8 cellular contexts compared by ENCODE assay signal in the genomic region with DNA sequence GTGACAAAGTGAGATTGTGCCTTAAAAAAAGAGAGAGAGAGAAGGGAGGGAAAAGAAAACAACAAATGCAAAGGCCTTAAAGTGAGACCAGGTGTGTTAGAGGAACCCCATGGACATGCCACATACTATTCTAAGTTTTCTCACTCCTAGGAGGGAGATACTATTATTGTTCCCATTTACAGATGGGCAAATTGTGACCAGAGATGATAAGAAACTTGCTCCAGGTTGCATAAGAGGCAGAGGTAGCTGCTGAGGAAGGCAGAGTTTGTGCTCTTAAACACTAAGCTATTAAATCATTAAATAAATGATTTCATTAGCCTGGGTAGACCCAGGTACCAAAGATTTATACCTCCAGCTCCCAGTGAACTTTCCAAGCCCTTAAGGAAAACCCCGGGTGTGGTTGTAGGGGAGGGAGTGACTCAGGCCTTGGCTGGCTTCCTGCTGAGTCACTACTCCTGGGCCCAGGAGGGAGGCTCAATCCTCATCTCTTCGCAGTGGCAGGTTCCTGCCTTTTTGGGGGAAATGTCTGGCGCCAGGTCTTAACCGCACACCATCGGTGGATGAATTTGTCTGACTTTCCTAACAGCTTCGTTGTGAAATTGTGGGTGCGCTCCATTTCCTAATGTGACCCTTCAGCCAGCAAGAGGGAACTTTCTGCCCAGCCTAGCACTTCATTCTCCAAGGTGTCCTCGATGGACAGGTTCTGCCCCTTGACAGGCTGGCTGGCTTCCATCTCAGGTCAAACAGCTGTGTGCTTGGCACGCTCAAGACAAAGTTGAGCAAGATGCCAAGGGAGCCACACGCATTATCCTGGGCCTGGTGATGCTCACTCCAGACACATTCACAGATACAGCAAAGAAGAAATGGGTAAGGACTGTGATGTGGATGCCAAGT. TPM values are rescaled to one million over a fixed set of nuclear protein-coding genes. Genes with fewer than 3 reads are reported as not detected.
DNase-seq lines count a peak whose midpoint lies in the region; ATAC-seq and TF ChIP-seq lines count a peak whose summit lies in the region.

No MANE protein-coding gene starts in this region.

- peak overlapping the region; percentile 51 for H3K27ac Mint-ChIP-seq in activated T-helper 17 cell treated with anti-CD3 and anti-CD28 coated beads, Interleukin-2, amount 50 U/mL, for 72 hours
- H3K27ac Mint-ChIP-seq in T-helper 17 cell, result no peak overlapping the region

- no peaks in the 10 kb centered on the region for H3K36me3 ChIP-seq in skeletal muscle satellite cell (ENCODE audit: insufficient read depth, low read length)

- peaks cover 21% of the 10 kb centered on the region for H3K4me1 ChIP-seq in skeletal muscle satellite cell (ENCODE audit: control insufficient read depth, insufficient read depth, low read length)

- no peaks in the 10 kb centered on the region for H3K36me3 Mint-ChIP-seq in activated T-helper 17 cell treated with anti-CD3 and anti-CD28 coated beads, Interleukin-2, amount 50 U/mL, for 72 hours (ENCODE audit: low read depth)
- no peaks in the 10 kb centered on the region for H3K36me3 Mint-ChIP-seq in T-helper 17 cell (ENCODE audit: low read depth)

- no peaks in the 10 kb centered on the region for H3K27me3 ChIP-seq in skeletal muscle satellite cell (ENCODE audit: control insufficient read depth, insufficient read depth, low read length)

- intact Hi-C loops in Right ventricle myocardium superior (cut with DNase I), result no loop called here

- no peak for TF ChIP-seq CTCF in LNCaP clone FGC (IDR thresholded peaks at IDR 0.05; ENCODE audit: control insufficient read depth, extremely low read depth, insufficient read depth)

- H3K4me2 ChIP-seq in skeletal muscle satellite cell (ENCODE audit: low read length), result peak overlapping the region; percentile 49

- H3K4me1 Mint-ChIP-seq in activated T-helper 17 cell treated with anti-CD3 and anti-CD28 coated beads, Interleukin-2, amount 50 U/mL, for 72 hours, result peaks cover 13% of the 10 kb centered on the region
- H3K4me1 Mint-ChIP-seq in T-helper 17 cell, result peaks cover 16% of the 10 kb centered on the region

- H3K4me3 Mint-ChIP-seq in activated T-helper 17 cell treated with anti-CD3 and anti-CD28 coated beads, Interleukin-2, amount 50 U/mL, for 72 hours, result no peak overlapping the region
- H3K4me3 Mint-ChIP-seq in T-helper 17 cell, result no peak overlapping the region

- ATAC-seq in activated T-helper 17 cell treated with anti-CD3 and anti-CD28 coated beads, Interleukin-2, amount 50 U/mL, for 72 hours (replicated peaks), result peak; percentile 96
- peak; percentile 87 for ATAC-seq in Right ventricle myocardium superior (ENCODE audit: poor library complexity)
- no peak for ATAC-seq in GM18858 (IDR thresholded peaks at IDR 0.05; ENCODE audit: unreplicated experiment)
- no peak for ATAC-seq in T-helper 17 cell

- no peak overlapping the region for H3K9ac ChIP-seq in skeletal muscle satellite cell (ENCODE audit: low read depth, low read length)

- H3K9me3 Mint-ChIP-seq in activated T-helper 17 cell treated with anti-CD3 and anti-CD28 coated beads, Interleukin-2, amount 50 U/mL, for 72 hours, result no peaks in the 10 kb centered on the region

- DNase-seq in CD1c-positive myeloid dendritic cell (ENCODE audit: extremely low spot score) (peak; percentile 72), LNCaP clone FGC (ENCODE audit: low read depth) (peak; percentile 87), Right ventricle myocardium superior (peak; percentile 75), T-helper 17 cell (no peak), NCI-H748 (lab: John Stamatoyannopoulos, UW; ENCODE audit: unreplicated experiment) (no peak)

- H3K9me3 ChIP-seq in skeletal muscle satellite cell (replicated peaks; ENCODE audit: low read length), result no peaks in the 10 kb centered on the region
- no peaks in the 10 kb centered on the region for H3K9me3 ChIP-seq in T-helper 17 cell (ENCODE audit: control insufficient read depth, low read length, poor library complexity, severe bottlenecking)

- no peaks in the 10 kb centered on the region for H3K27me3 Mint-ChIP-seq in activated T-helper 17 cell treated with anti-CD3 and anti-CD28 coated beads, Interleukin-2, amount 50 U/mL, for 72 hours
- no peaks in the 10 kb centered on the region for H3K27me3 Mint-ChIP-seq in T-helper 17 cell

- H3K4me3 ChIP-seq in LNCaP clone FGC (ENCODE audit: low read depth, low read length), result no peak overlapping the region
- H3K4me3 ChIP-seq in skeletal muscle satellite cell (ENCODE audit: low read length), result no peak overlapping the region

RNA-seq across cellular contexts. Expression of a gene that starts 33.4 kb away (rescaled TPM):
- total RNA-seq in activated T-helper 17 cell treated with anti-CD3 and anti-CD28 coated beads, Interleukin-2, amount 50 U/mL, for 72 hours, result 10 to 100 TPM; 36.1 to 52.8 TPM
- total RNA-seq in Right ventricle myocardium superior (6.7 TPM), T-helper 17 cell (10 to 100 TPM; 33.2 to 83.9 TPM)
- total RNA-seq in skeletal muscle satellite cell (2012; rRNA removed), result 7.4 and 7.9 TPM in 2 replicates

Comparison
In these comparisons a context has a peak if more than half of its experiments do, and no peak if none do; other contexts are left out.
1. DNase-seq: peak in CD1c-positive myeloid dendritic cell (single experiment), LNCaP clone FGC (single experiment) and Right ventricle myocardium superior (single experiment); none in T-helper 17 cell (0 of 3) and NCI-H748 (single experiment).
2. ATAC-seq: peak in activated T-helper 17 cell treated with anti-CD3 and anti-CD28 coated beads, Interleukin-2, amount 50 U/mL, for 72 hours (single experiment) and Right ventricle myocardium superior (single experiment); none in GM18858 (single experiment) and T-helper 17 cell (single experiment).